19 cellular contexts compared by ENCODE assay signal in the genomic region with DNA sequence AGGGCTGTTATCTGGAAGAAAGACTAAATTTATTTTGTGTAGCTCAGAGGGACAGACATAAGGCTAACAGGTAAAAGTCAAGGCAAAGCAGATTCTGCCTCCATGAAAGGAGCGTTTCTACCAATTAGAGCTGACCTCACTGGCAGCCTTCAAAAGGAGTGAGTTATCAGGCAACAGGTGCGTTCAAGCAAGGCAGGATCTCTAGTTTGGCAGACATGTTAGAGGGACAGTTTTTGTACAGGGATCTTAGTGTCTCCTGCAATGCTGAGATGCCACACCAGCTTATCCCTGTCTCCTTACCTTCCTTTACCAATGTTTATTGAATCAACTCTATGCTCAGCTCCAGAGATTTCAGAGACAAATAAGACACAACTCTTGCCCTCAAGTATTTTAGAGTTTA.
A peak's percentile ranks its signal among the peaks of the same experiment; 100 is the strongest.
DNase-seq lines count a peak whose midpoint lies in the region; ATAC-seq and TF ChIP-seq lines count a peak whose summit lies in the region.
"Had no signal": no experiment of that assay in that cellular context is flagged by ENCODE, and none has a peak within 500 bp of the region (broad histone marks: within the 10 kb centered on the region; RNA-seq: fewer than 3 reads in every experiment).

No MANE protein-coding gene starts in this region.

- no peaks in the 10 kb centered on the region for H3K27me3 ChIP-seq in mammary epithelial cell (ENCODE audit: insufficient read depth, low read length)
- no peaks in the 10 kb centered on the region for H3K27me3 ChIP-seq in PC-3 (ENCODE audit: low read length)
- H3K27me3 ChIP-seq in subcutaneous abdominal adipose tissue (ENCODE audit: control insufficient read depth in 5 of 5, insufficient read depth in 4 of 5, low read length in 5 of 5) = no peaks in the 10 kb centered on the region
- no peaks in the 10 kb centered on the region for H3K27me3 ChIP-seq in suprapubic skin
- H3K27me3 ChIP-seq: BE2C, MG63, Peyer's patch had no signal

- H3K79me2 ChIP-seq in mammary epithelial cell (ENCODE audit: insufficient read depth, low read length) = no peaks in the 10 kb centered on the region
- no peaks in the 10 kb centered on the region for H3K79me2 ChIP-seq in PC-3 (ENCODE audit: low read length)

- no peaks in the 10 kb centered on the region for H3K9me3 ChIP-seq in mammary epithelial cell (replicated peaks; ENCODE audit: insufficient read depth, low read length)
- H3K9me3 ChIP-seq in PC-3 (ENCODE audit: low read length) = no peaks in the 10 kb centered on the region
- H3K9me3 ChIP-seq in subcutaneous abdominal adipose tissue (ENCODE audit: control insufficient read depth in 5 of 5, low read length in 5 of 5) = no peaks in the 10 kb centered on the region
- no peaks in the 10 kb centered on the region for H3K9me3 ChIP-seq in suprapubic skin
- H3K9me3 ChIP-seq: BE2C, HAP-1, MG63, Peyer's patch had no signal

- no peak overlapping the region for H3K27ac ChIP-seq in mammary epithelial cell (ENCODE audit: insufficient read depth, low read depth, low read length)
- no peak overlapping the region for H3K27ac ChIP-seq in PC-3 (ENCODE audit: low read length)
- peak overlapping the region; percentile 66 for H3K27ac ChIP-seq in subcutaneous abdominal adipose tissue (ENCODE audit: low read depth, low read length)
- H3K27ac ChIP-seq in suprapubic skin = no peak overlapping the region
- H3K27ac ChIP-seq: HL-60, Peyer's patch, SK-N-MC had no signal

- no peak for DNase-seq in mammary epithelial cell
- DNase-seq in MCF 10A (ENCODE audit: unreplicated experiment) = no peak
- DNase-seq in PC-3 = no peak
- peak; percentile 31 for DNase-seq in myocyte (ENCODE audit: low read depth)
- no peak for DNase-seq in RKO (ENCODE audit: low spot score)
- DNase-seq in suprapubic skin (ENCODE audit: low spot score in 2 of 2) = no peak
- no peak for DNase-seq in posterior cingulate gyrus
- DNase-seq: GF-D8, SIG-M5 had no signal

- H3K9me2 ChIP-seq in PC-3 (replicated peaks; ENCODE audit: low read length) = no peaks in the 10 kb centered on the region

- CTCF ChIA-PET in mammary epithelial cell (lab: Charles Lee; ENCODE audit: low non-redundant PET) = interaction anchor here (0.6 to 1.9 kb wide), 12 partner anchors 12 to 534 kb away, joined by 3 to 50 read pairs (median 6); no protein-coding TSS in a partner anchor
- CTCF ChIA-PET in MCF 10A (lab: Yijun Ruan, JAX) = interaction anchor here (0.5 to 12.6 kb wide), 108 partner anchors 8 to 1775 kb away, joined by 3 to 774 read pairs (median 7); a partner anchor contains a TSS
- CTCF ChIA-PET in PC-3 (lab: Charles Lee) = interaction anchor here (0.6 to 2.6 kb wide), 10 partner anchors 17 to 274 kb away, joined by 3 to 44 read pairs (median 4); a partner anchor contains a TSS

- no peaks in the 10 kb centered on the region for H3F3A ChIP-seq in PC-3 (ENCODE audit: low read length, unreplicated experiment)

- H3K9ac ChIP-seq in mammary epithelial cell (ENCODE audit: insufficient read depth, low read length) (no peak overlapping the region), PC-3 (ENCODE audit: low read length) (no peak overlapping the region), subcutaneous abdominal adipose tissue (ENCODE audit: low read length in 5 of 5) (no peak overlapping the region)

- no peaks in the 10 kb centered on the region for H3K4me1 Mint-ChIP-seq in MCF 10A (ENCODE audit: insufficient read depth, unreplicated experiment)
- H3K4me1 Mint-ChIP-seq: GM23338 had no signal

- H3K4me3 ChIP-seq in mammary epithelial cell (replicated peaks in 1 of 3; ENCODE audit: insufficient read depth in 1 of 3, low read depth in 2 of 3, low read length in 3 of 3) (no peak overlapping the region), PC-3 (ENCODE audit: low read length) (no peak overlapping the region), subcutaneous abdominal adipose tissue (ENCODE audit: low read depth in 1 of 5, low read length in 5 of 5) (no peak overlapping the region), suprapubic skin (no peak overlapping the region)
- H3K4me3 ChIP-seq: GM23338, HAP-1, MG63, Peyer's patch, SK-N-MC had no signal

- in situ Hi-C loops in mammary epithelial cell (cut with MboI; ENCODE audit: low sequenced_read_pairs in 2 of 2) = loop anchor here (5.0 to 10.0 kb wide), 2 partner anchors 182 to 185 kb away; no protein-coding TSS in a partner anchor

- POLR2A ChIA-PET in MCF 10A (lab: Yijun Ruan, JAX) (interaction anchor here (0.6 to 4.6 kb wide), 8 partner anchors 17 to 212 kb away, joined by 3 to 44 read pairs (median 4); no protein-coding TSS in a partner anchor), PC-3 (lab: Charles Lee; ENCODE audit: unreplicated experiment) (no interaction called here)

- no peak for TF ChIP-seq POLR2A in suprapubic skin (IDR thresholded peaks at IDR 0.05)

- no peaks in the 10 kb centered on the region for H4K20me1 ChIP-seq in mammary epithelial cell (ENCODE audit: insufficient read depth, low read length)
- no peaks in the 10 kb centered on the region for H4K20me1 ChIP-seq in PC-3 (ENCODE audit: low read length)

- H3K4me3 Mint-ChIP-seq in MCF 10A (ENCODE audit: unreplicated experiment) = no peak overlapping the region
- H3K4me3 Mint-ChIP-seq: CD14-positive monocyte; CD8-positive, alpha-beta memory T cell; GM23338 had no signal

- dilution Hi-C loops in mammary epithelial cell (cut with HindIII; ENCODE audit: low sequenced_read_pairs) = loop anchor here (5.0 to 10.0 kb wide), 3 partner anchors 102 to 395 kb away; no protein-coding TSS in a partner anchor

- no peak for ATAC-seq in PC-3

- no peaks in the 10 kb centered on the region for H3K27me3 Mint-ChIP-seq in MCF 10A (ENCODE audit: insufficient read depth, unreplicated experiment)

- WGBS in mammary epithelial cell (ENCODE audit: low coverage, missing lambda C conversion rate) = 73% methylated on average over 2 of the region's 2 CpGs
- WGBS in suprapubic skin = 64% methylated on average over 2 of the region's 2 CpGs

- no peak for TF ChIP-seq EP300 in suprapubic skin (IDR thresholded peaks at IDR 0.05)

- H3K4me2 ChIP-seq in mammary epithelial cell (ENCODE audit: insufficient read depth, low read depth, low read length) (no peak overlapping the region), PC-3 (ENCODE audit: low read length) (no peak overlapping the region)
- H3K4me2 ChIP-seq: GM23338 had no signal

- peak overlapping the region; percentile 61 for H2AFZ ChIP-seq in mammary epithelial cell (ENCODE audit: low read depth, low read length)
- peak overlapping the region; percentile 45 for H2AFZ ChIP-seq in PC-3 (ENCODE audit: low read length)
- H2AFZ ChIP-seq: GM23338 had no signal

- H3K36me3 ChIP-seq in mammary epithelial cell (ENCODE audit: insufficient read depth, low read length) (no peaks in the 10 kb centered on the region), PC-3 (ENCODE audit: low read depth, low read length) (no peaks in the 10 kb centered on the region), subcutaneous abdominal adipose tissue (ENCODE audit: control insufficient read depth in 5 of 5, insufficient read depth in 5 of 5, low read length in 5 of 5) (no peaks in the 10 kb centered on the region), suprapubic skin (no peaks in the 10 kb centered on the region)
- H3K36me3 ChIP-seq: BE2C, HAP-1, MG63, Peyer's patch had no signal

- H3K9me3 Mint-ChIP-seq in MCF 10A (ENCODE audit: unreplicated experiment) = no peaks in the 10 kb centered on the region
- H3K9me3 Mint-ChIP-seq: CD14-positive monocyte; CD8-positive, alpha-beta memory T cell; GM23338 had no signal

- H3K27ac Mint-ChIP-seq in MCF 10A (ENCODE audit: low read depth, unreplicated experiment) = no peak overlapping the region
- H3K27ac Mint-ChIP-seq: CD14-positive monocyte; CD8-positive, alpha-beta memory T cell; GM23338 had no signal

- intact Hi-C loops in mammary epithelial cell (cut with micrococcal nuclease) (loop anchor here (1.0 kb wide), 1 partner anchor 72 kb away; no protein-coding TSS in a partner anchor), MCF 10A (cut with micrococcal nuclease) (loop anchor here (1.0 to 2.0 kb wide), 2 partner anchors 73 to 188 kb away; a partner anchor contains a TSS), PC-3 (cut with micrococcal nuclease) (loop anchor here (1.0 to 5.0 kb wide), 3 partner anchors 73 to 188 kb away; a partner anchor contains a TSS), posterior cingulate gyrus (cut with DNase I) (loop anchor here (1.0 to 5.0 kb wide), 2 partner anchors 102 to 182 kb away; no protein-coding TSS in a partner anchor)

- BruUV-seq in mammary epithelial cell (replicated peaks; lab: Mats Ljungman, UMichigan) (no TSS peak), MCF 10A (replicated peaks; lab: Mats Ljungman, UMichigan) (no TSS peak), PC-3 (replicated peaks; lab: Mats Ljungman, UMichigan) (no TSS peak)

- peaks cover 4% of the 10 kb centered on the region for H3K4me1 ChIP-seq in mammary epithelial cell (ENCODE audit: insufficient read depth, low read length)
- H3K4me1 ChIP-seq in PC-3 (ENCODE audit: insufficient read depth, low read length) = no peaks in the 10 kb centered on the region
- peaks cover 3 to 33% (median 19%) of the 10 kb centered on the region in 5 donors for H3K4me1 ChIP-seq in subcutaneous abdominal adipose tissue (ENCODE audit: control insufficient read depth in 5 of 5, insufficient read depth in 5 of 5, low read length in 5 of 5)
- peaks cover 12% of the 10 kb centered on the region for H3K4me1 ChIP-seq in suprapubic skin
- H3K4me1 ChIP-seq: HAP-1 had no signal

- TF ChIP-seq CTCF in mammary epithelial cell (conservative IDR thresholded peaks at IDR 0.05 in 1 of 2, IDR thresholded peaks at IDR 0.05 in 1 of 2; ENCODE audit: extremely low read depth in 1 of 2, insufficient read depth in 1 of 2, low read depth in 1 of 2, low read length in 2 of 2) (no peak), MCF 10A (IDR thresholded peaks at IDR 0.05; ENCODE audit: unreplicated experiment) (no peak), PC-3 (conservative IDR thresholded peaks at IDR 0.05; ENCODE audit: low read depth, low read length) (no peak), suprapubic skin (IDR thresholded peaks at IDR 0.05) (no peak)

- no peaks in the 10 kb centered on the region for H3K36me3 Mint-ChIP-seq in MCF 10A (ENCODE audit: insufficient read depth, unreplicated experiment)
- H3K36me3 Mint-ChIP-seq: CD14-positive monocyte; CD8-positive, alpha-beta memory T cell had no signal
